1 cellular context compared by ENCODE assay signal in the genomic region with DNA sequence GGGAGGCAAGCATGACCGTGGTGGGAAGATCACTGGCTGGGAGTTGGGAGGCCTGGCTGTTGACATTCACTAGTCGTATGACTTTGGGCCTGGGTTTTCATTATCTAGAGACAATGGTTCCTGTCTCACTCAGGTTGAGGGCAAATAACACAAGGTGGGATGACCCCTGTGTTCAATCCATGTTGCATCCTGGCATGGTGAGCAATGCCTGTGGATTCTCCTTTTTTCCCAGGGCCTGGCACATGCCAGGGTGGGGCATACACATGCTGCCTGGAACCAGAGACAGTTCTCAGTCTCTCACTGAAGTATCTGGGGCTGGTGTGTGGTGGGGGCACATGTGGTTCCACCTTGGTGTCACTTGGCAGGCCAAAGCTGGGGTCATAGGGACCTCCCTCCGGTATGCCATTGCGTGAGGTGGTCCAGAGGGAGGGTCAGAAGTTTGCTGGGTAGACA.
TF ChIP-seq lines count a peak whose summit lies in the region.

No MANE protein-coding gene starts in this region.

TF ChIP-seq in GM12878, 131 proteins besides CTCF, POLR2A, EP300 and RAD21:
- no peak for TF ChIP-seq EZH2 (IDR thresholded peaks at IDR 0.05; ENCODE audit: borderline replicate concordance, control insufficient read depth, low read depth, low read length)
